ENCODE assay signal across 8 cellular contexts in the genomic region with DNA sequence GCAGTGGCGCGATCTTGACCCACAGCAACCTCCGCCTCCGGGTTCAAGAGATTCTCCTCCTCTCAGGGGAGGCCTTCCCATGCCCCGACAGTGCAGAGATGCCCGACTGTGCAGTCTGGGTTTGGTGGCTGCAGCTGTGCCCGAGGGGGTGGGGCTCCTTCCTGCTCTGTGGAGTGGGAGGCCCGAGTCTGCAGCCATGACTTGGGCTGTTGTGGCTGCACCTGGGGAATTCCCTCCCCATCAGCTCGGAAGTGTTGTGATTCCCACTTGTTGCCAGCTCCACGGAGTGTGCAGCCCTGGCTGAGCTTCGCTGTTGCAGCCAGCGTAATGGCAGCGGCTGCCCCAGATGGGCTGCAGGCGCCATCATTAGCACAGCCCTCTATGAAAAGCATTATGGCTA.
DNase-seq lines count a peak whose midpoint lies in the region; ATAC-seq and TF ChIP-seq lines count a peak whose summit lies in the region.

No MANE protein-coding gene starts in this region.

- no peaks in the 10 kb centered on the region for H3K36me3 ChIP-seq in CD8-positive, alpha-beta T cell (ENCODE audit: insufficient read depth, low read length)
- no peaks in the 10 kb centered on the region for H3K36me3 ChIP-seq in naive thymus-derived CD4-positive, alpha-beta T cell (ENCODE audit: control insufficient read depth in 2 of 3, insufficient read depth in 3 of 3, low read length in 3 of 3)

- CTCF ChIA-PET in CD8-positive, alpha-beta T cell (lab: Charles Lee), result no interaction called here
- CTCF ChIA-PET in naive thymus-derived CD4-positive, alpha-beta T cell (lab: Charles Lee), result interaction anchor here (0.7 to 1.0 kb wide), 4 partner anchors 24 to 584 kb away, joined by 3 to 10 read pairs (median 4); no protein-coding TSS in a partner anchor

- H3K27me3 Mint-ChIP-seq in CD8-positive, alpha-beta T cell (ENCODE audit: low read depth), result peaks cover 2% of the 10 kb centered on the region
- H3K27me3 Mint-ChIP-seq in activated naive CD8-positive, alpha-beta T cell treated with anti-CD3 and anti-CD28 coated beads, Interleukin-2, amount 50 U/mL, for 24 hours, result peaks cover 4% of the 10 kb centered on the region
- H3K27me3 Mint-ChIP-seq in naive thymus-derived CD4-positive, alpha-beta T cell, result peaks cover 0 to 12% (median 0%) of the 10 kb centered on the region in 5 donors

- no peak for TF ChIP-seq CTCF in CD8-positive, alpha-beta T cell (IDR thresholded peaks at IDR 0.05)

- H3K4me3 Mint-ChIP-seq in CD8-positive, alpha-beta T cell, result no peak overlapping the region
- no peak overlapping the region for H3K4me3 Mint-ChIP-seq in activated naive CD8-positive, alpha-beta T cell treated with anti-CD3 and anti-CD28 coated beads, Interleukin-2, amount 50 U/mL, for 24 hours
- peak overlapping the region in 1 of 10 donors; percentile 21 for H3K4me3 Mint-ChIP-seq in naive thymus-derived CD4-positive, alpha-beta T cell

- POLR2A ChIA-PET in CD8-positive, alpha-beta T cell (lab: Charles Lee), result interaction anchor here (1.0 kb wide), 1 partner anchor 10 kb away, joined by 3 read pairs; no protein-coding TSS in a partner anchor
- POLR2A ChIA-PET in naive thymus-derived CD4-positive, alpha-beta T cell (lab: Charles Lee), result interaction anchor here (0.5 to 1.6 kb wide), 5 partner anchors 9 to 1025 kb away, joined by 3 to 9 read pairs (median 3); partner anchors contain the start of gene MMD

- no peaks in the 10 kb centered on the region for H3K36me3 Mint-ChIP-seq in CD8-positive, alpha-beta T cell
- no peaks in the 10 kb centered on the region for H3K36me3 Mint-ChIP-seq in activated naive CD8-positive, alpha-beta T cell treated with anti-CD3 and anti-CD28 coated beads, Interleukin-2, amount 50 U/mL, for 24 hours (ENCODE audit: low read depth)
- H3K36me3 Mint-ChIP-seq in naive thymus-derived CD4-positive, alpha-beta T cell, result no peaks in the 10 kb centered on the region

- no peak for ATAC-seq in CD8-positive, alpha-beta T cell
- peak; percentile 11 for ATAC-seq in HG03354 (IDR thresholded peaks at IDR 0.05; ENCODE audit: poor library complexity, severe bottlenecking, unreplicated experiment)
- ATAC-seq in activated naive CD8-positive, alpha-beta T cell treated with anti-CD3 and anti-CD28 coated beads, Interleukin-2, amount 50 U/mL, for 24 hours, result peak; percentile 64
- peak; percentile 40 for ATAC-seq in naive thymus-derived CD4-positive, alpha-beta T cell

- no peaks in the 10 kb centered on the region for H3K9me3 Mint-ChIP-seq in CD8-positive, alpha-beta T cell
- no peaks in the 10 kb centered on the region for H3K9me3 Mint-ChIP-seq in activated naive CD8-positive, alpha-beta T cell treated with anti-CD3 and anti-CD28 coated beads, Interleukin-2, amount 50 U/mL, for 24 hours
- peaks cover 0 to 2% (median 0%) of the 10 kb centered on the region in 11 donors for H3K9me3 Mint-ChIP-seq in naive thymus-derived CD4-positive, alpha-beta T cell

- no peak overlapping the region for H3K27ac Mint-ChIP-seq in CD8-positive, alpha-beta T cell
- no peak overlapping the region for H3K27ac Mint-ChIP-seq in activated naive CD8-positive, alpha-beta T cell treated with anti-CD3 and anti-CD28 coated beads, Interleukin-2, amount 50 U/mL, for 24 hours
- H3K27ac Mint-ChIP-seq in naive thymus-derived CD4-positive, alpha-beta T cell, result peak overlapping the region in 2 of 9 donors; percentile 23 to 28

- DNase-seq in CD8-positive, alpha-beta T cell, result peak in 2 of 7 experiments; percentile 3 to 15
- DNase-seq in activated naive CD8-positive, alpha-beta T cell treated with anti-CD3 and anti-CD28 coated beads, Interleukin-2, amount 50 U/mL, for 24 hours, result peak; percentile 37
- peak in 3 of 9 donors; percentile 14 to 37 (median 28) for DNase-seq in naive thymus-derived CD4-positive, alpha-beta T cell
- DNase-seq in NCI-H1930 (lab: John Stamatoyannopoulos, UW), result no peak
- no peak for DNase-seq in SIG-M5 treated with dmso at 0.1 percent for 504 hours (lab: John Stamatoyannopoulos, UW; ENCODE audit: unreplicated experiment)
- DNase-seq in activated CD8-positive, alpha-beta memory T cell treated with anti-CD3 and anti-CD28 coated beads for 24 hours, result no peak
- no peak for DNase-seq in OCI-M2 (lab: John Stamatoyannopoulos, UW; ENCODE audit: unreplicated experiment)

- no peak overlapping the region for H3K27ac ChIP-seq in CD8-positive, alpha-beta T cell (ENCODE audit: low read depth, low read length)
- H3K27ac ChIP-seq in naive thymus-derived CD4-positive, alpha-beta T cell (ENCODE audit: low read depth, low read length), result peak overlapping the region; percentile 60

- no peaks in the 10 kb centered on the region for H3K9me3 ChIP-seq in CD8-positive, alpha-beta T cell (ENCODE audit: low read length)
- H3K9me3 ChIP-seq in naive thymus-derived CD4-positive, alpha-beta T cell (ENCODE audit: control insufficient read depth in 2 of 3, low read length in 3 of 3), result no peaks in the 10 kb centered on the region

- peaks cover 15% of the 10 kb centered on the region for H3K4me1 ChIP-seq in CD8-positive, alpha-beta T cell (ENCODE audit: insufficient read depth, low read length)
- peaks cover 0 to 16% of the 10 kb centered on the region in 2 donors for H3K4me1 ChIP-seq in naive thymus-derived CD4-positive, alpha-beta T cell (ENCODE audit: control insufficient read depth in 2 of 2, insufficient read depth in 2 of 2, low read length in 2 of 2)

- no peaks in the 10 kb centered on the region for H3K27me3 ChIP-seq in CD8-positive, alpha-beta T cell (ENCODE audit: insufficient read depth, low read length)
- no peaks in the 10 kb centered on the region for H3K27me3 ChIP-seq in naive thymus-derived CD4-positive, alpha-beta T cell (ENCODE audit: control insufficient read depth in 2 of 2, insufficient read depth in 2 of 2, low read length in 2 of 2)

- no peaks in the 10 kb centered on the region for H3K4me1 Mint-ChIP-seq in CD8-positive, alpha-beta T cell (ENCODE audit: low read depth)
- peaks cover 8% of the 10 kb centered on the region for H3K4me1 Mint-ChIP-seq in activated naive CD8-positive, alpha-beta T cell treated with anti-CD3 and anti-CD28 coated beads, Interleukin-2, amount 50 U/mL, for 24 hours
- H3K4me1 Mint-ChIP-seq in naive thymus-derived CD4-positive, alpha-beta T cell, result peaks cover 0 to 10% (median 0%) of the 10 kb centered on the region in 7 donors

- intact Hi-C loops in CD8-positive, alpha-beta T cell (cut with DNase I, micrococcal nuclease), result loop anchor here in 1 of 2 experiments (1.0 kb wide), 1 partner anchor 12 kb away; no protein-coding TSS in a partner anchor
- intact Hi-C loops in naive thymus-derived CD4-positive, alpha-beta T cell (cut with micrococcal nuclease), result loop anchor here (2.0 to 10.0 kb wide), 4 partner anchors 23 to 610 kb away; partner anchors contain the start of genes COX11 (in 1 of the 2) and STXBP4 (in 1 of the 2)

- peak overlapping the region; percentile 49 for H3K4me3 ChIP-seq in CD8-positive, alpha-beta T cell (ENCODE audit: low read depth, low read length)
- peak overlapping the region; percentile 49 for H3K4me3 ChIP-seq in naive thymus-derived CD4-positive, alpha-beta T cell (ENCODE audit: low read length)
